Comparison of ENCODE assay signal across 1 cellular context in genomic region chr2:104378853-104379374, GRCh38.
TF ChIP-seq lines count a peak whose summit lies in the region.

No MANE protein-coding gene starts in this region.

TF ChIP-seq in HepG2, 621 proteins besides CTCF, POLR2A, EP300 and RAD21 (continued from another document):
- TF ChIP-seq HBP1 (CRISPR knock-in tag; IDR thresholded peaks at IDR 0.05; ENCODE audit: low read depth) (no peak), RFX5 (IDR thresholded peaks at IDR 0.05; ENCODE audit: low read depth, low read length) (no peak), ZNF660 (CRISPR knock-in tag; IDR thresholded peaks at IDR 0.05; ENCODE audit: borderline replicate concordance, low read depth) (no peak), ARNT2 (CRISPR knock-in tag; IDR thresholded peaks at IDR 0.05; ENCODE audit: low read depth) (no peak), AGO2 (optimal IDR thresholded peaks at IDR 0.05; ENCODE audit: low read depth, low read length) (no peak), LRRFIP1 (CRISPR knock-in tag; conservative IDR thresholded peaks at IDR 0.05) (no peak), ZNF530 (CRISPR knock-in tag; IDR thresholded peaks at IDR 0.05; ENCODE audit: low read depth) (no peak), AFF4 (CRISPR knock-in tag; IDR thresholded peaks at IDR 0.05) (no peak), ERF (CRISPR knock-in tag; IDR thresholded peaks at IDR 0.05) (no peak), PAX8 (CRISPR knock-in tag; IDR thresholded peaks at IDR 0.05; ENCODE audit: borderline replicate concordance) (no peak), ELF3 (CRISPR knock-in tag; IDR thresholded peaks at IDR 0.05) (no peak), TRAFD1 (CRISPR knock-in tag; IDR thresholded peaks at IDR 0.05; ENCODE audit: borderline replicate concordance) (no peak), GFI1 (CRISPR knock-in tag; IDR thresholded peaks at IDR 0.05; ENCODE audit: borderline replicate concordance) (no peak), GLMP (CRISPR knock-in tag; IDR thresholded peaks at IDR 0.05; ENCODE audit: borderline replicate concordance) (no peak), AKNA (CRISPR knock-in tag; IDR thresholded peaks at IDR 0.05; ENCODE audit: borderline replicate concordance) (no peak), CBX1 (IDR thresholded peaks at IDR 0.05; ENCODE audit: low read depth) (no peak), ZNF292 (CRISPR knock-in tag; IDR thresholded peaks at IDR 0.05; ENCODE audit: borderline replicate concordance, low read depth) (no peak), NFE2 (CRISPR knock-in tag; IDR thresholded peaks at IDR 0.05) (no peak), ZNF362 (CRISPR knock-in tag; IDR thresholded peaks at IDR 0.05; ENCODE audit: borderline replicate concordance) (no peak), LCORL (IDR thresholded peaks at IDR 0.05) (no peak), LCORL (CRISPR knock-in tag; IDR thresholded peaks at IDR 0.05) (no peak)
